In genomic region chr12:120542166-120542565, GRCh38 we compare ENCODE assay signal across 21 cellular contexts.
"Had no signal": no experiment of that assay in that cellular context is flagged by ENCODE, and none has a peak within 500 bp of the region (broad histone marks: within the 10 kb centered on the region; RNA-seq: fewer than 3 reads in every experiment).

No MANE protein-coding gene starts in this region.

- H3K9me3 Mint-ChIP-seq: activated B cell treated with CpG ODN at 0.5 μM for 24 hours; activated CD4-positive, alpha-beta memory T cell treated with anti-CD3 and anti-CD28 coated beads, Interleukin-2, amount 10 ng/mL, durations not matched to agents 7 days and 5 days; naive thymus-derived CD8-positive, alpha-beta T cell; stimulated activated effector memory CD8-positive, alpha-beta T cell treated with anti-CD3 and anti-CD28 coated beads, Interleukin-12 subunit alpha, Interleukin-12 subunit beta, amount 100 ng/mL, for 72 hours had no signal

- H3K4me2 ChIP-seq: hepatocyte had no signal

- FAIRE-seq: TTC549 had no signal

- H3K4me3 ChIP-seq: ascending aorta, breast epithelium, hepatocyte, lower lobe of right lung, skin epidermis, testis, upper lobe of left lung had no signal

- H3K4me3 Mint-ChIP-seq: activated B cell treated with CpG ODN at 0.5 μM for 24 hours; activated CD4-positive, alpha-beta memory T cell treated with anti-CD3 and anti-CD28 coated beads, Interleukin-2, amount 10 ng/mL, durations not matched to agents 7 days and 5 days; activated CD8-positive, alpha-beta memory T cell treated with anti-CD3 and anti-CD28 coated beads, Interleukin-2, amount 10 ng/mL, durations not matched to agents 7 days and 5 days; stimulated activated effector memory CD8-positive, alpha-beta T cell treated with anti-CD3 and anti-CD28 coated beads, Interleukin-12 subunit alpha, Interleukin-12 subunit beta, amount 100 ng/mL, for 72 hours had no signal

- H3K27ac Mint-ChIP-seq: activated B cell treated with CpG ODN at 0.5 μM for 24 hours; activated CD4-positive, alpha-beta memory T cell treated with anti-CD3 and anti-CD28 coated beads, Interleukin-2, amount 10 ng/mL, durations not matched to agents 7 days and 5 days; activated CD8-positive, alpha-beta memory T cell treated with anti-CD3 and anti-CD28 coated beads, Interleukin-2, amount 10 ng/mL, durations not matched to agents 7 days and 5 days had no signal

- H3K36me3 ChIP-seq: breast epithelium had no signal

- H3K27me3 ChIP-seq: ascending aorta, breast epithelium, hepatocyte, testis, upper lobe of left lung had no signal

- H3K9me3 ChIP-seq: ascending aorta, breast epithelium, lower lobe of right lung, testis, upper lobe of left lung had no signal

- H3K27ac ChIP-seq: hepatocyte, lower lobe of right lung, parathyroid adenoma, skin epidermis, testis had no signal

- H3K9ac ChIP-seq: parathyroid adenoma had no signal

- H3K27me3 Mint-ChIP-seq: activated B cell treated with CpG ODN at 0.5 μM for 24 hours; activated CD4-positive, alpha-beta memory T cell treated with anti-CD3 and anti-CD28 coated beads, Interleukin-2, amount 10 ng/mL, durations not matched to agents 7 days and 5 days; activated CD8-positive, alpha-beta memory T cell treated with anti-CD3 and anti-CD28 coated beads, Interleukin-2, amount 10 ng/mL, durations not matched to agents 7 days and 5 days; naive thymus-derived CD8-positive, alpha-beta T cell had no signal

- ATAC-seq: activated CD8-positive, alpha-beta memory T cell treated with anti-CD3 and anti-CD28 coated beads, Interleukin-2, amount 10 ng/mL, durations not matched to agents 7 days and 5 days; esophagus mucosa; lower lobe of right lung; naive thymus-derived CD8-positive, alpha-beta T cell; stimulated activated effector memory CD8-positive, alpha-beta T cell treated with anti-CD3 and anti-CD28 coated beads, Interleukin-12 subunit alpha, Interleukin-12 subunit beta, amount 100 ng/mL, for 72 hours had no signal

- DNase-seq: activated B cell treated with CpG ODN at 0.5 μM for 24 hours; activated CD4-positive, alpha-beta memory T cell treated with anti-CD3 and anti-CD28 coated beads, Interleukin-2, amount 10 ng/mL, durations not matched to agents 7 days and 5 days; activated CD4-positive, alpha-beta T cell treated with anti-CD3 and anti-CD28 coated beads for 4 hours; activated CD8-positive, alpha-beta memory T cell treated with anti-CD3 and anti-CD28 coated beads, Interleukin-2, amount 10 ng/mL, durations not matched to agents 7 days and 5 days; activated effector memory CD4-positive, alpha-beta T cell treated with Interleukin-2 at 50 U/mL for 16 hours; activated naive CD4-positive, alpha-beta T cell treated with anti-CD3 and anti-CD28 coated beads, Interleukin-2, amount 50 U/mL, for 16 hours; effector CD8-positive, alpha-beta T cell; lower lobe of right lung; naive thymus-derived CD8-positive, alpha-beta T cell; stimulated activated CD4-positive, alpha-beta T cell treated with anti-CD3 and anti-CD28 coated beads, Interleukin-4, amount 100 ng/mL, for 24 hours; SW 1271; testis; upper lobe of left lung had no signal

- H2AFZ ChIP-seq: hepatocyte, parathyroid adenoma had no signal
